8 cellular contexts compared by ENCODE assay signal in genomic region chr11:72598901-72599300, GRCh38.
DNase-seq lines count a peak whose midpoint lies in the region; ATAC-seq and TF ChIP-seq lines count a peak whose summit lies in the region.

No MANE protein-coding gene starts in this region.

- ATAC-seq in omental fat pad (ENCODE audit: low FRiP score) (peak; percentile 33), GM18520 (IDR thresholded peaks at IDR 0.05; ENCODE audit: unreplicated experiment) (no peak)

- TF ChIP-seq CTCF in omental fat pad (IDR thresholded peaks at IDR 0.05), result no peak

- peak; percentile 36 for DNase-seq in COLO829 (ENCODE audit: low spot score)
- DNase-seq in OCI-M1 (lab: John Stamatoyannopoulos, UW), result peak; percentile 70
- peak; percentile 14 for DNase-seq in fibroblast of gingiva (ENCODE audit: low read depth)
- DNase-seq in omental fat pad (ENCODE audit: low spot score), result no peak
- DNase-seq in H4 (ENCODE audit: low spot score), result no peak
- no peak for DNase-seq in activated CD4-positive, alpha-beta T cell treated with anti-CD3 and anti-CD28 coated beads, Interleukin-2, amount 50 U/mL, for 48 hours
- DNase-seq in NCI-H1092 treated with DMSO at 0.1 percent for 48 hours (lab: John Stamatoyannopoulos, UW), result no peak

Comparison
In these comparisons a context has a peak if more than half of its experiments do, and no peak if none do; other contexts are left out.
1. DNase-seq: peak in COLO829 (single experiment), OCI-M1 (single experiment) and fibroblast of gingiva (single experiment); none in omental fat pad (single experiment), H4 (single experiment), activated CD4-positive, alpha-beta T cell treated with anti-CD3 and anti-CD28 coated beads, Interleukin-2, amount 50 U/mL, for 48 hours (0 of 2) and NCI-H1092 treated with DMSO at 0.1 percent for 48 hours (single experiment).